Comparison of ENCODE assay signal across 15 cellular contexts in genomic region chr6:124535746-124536145, GRCh38.
DNase-seq lines count a peak whose midpoint lies in the region; ATAC-seq and TF ChIP-seq lines count a peak whose summit lies in the region.
"Had no signal": no experiment of that assay in that cellular context is flagged by ENCODE, and none has a peak within 500 bp of the region (broad histone marks: within the 10 kb centered on the region; RNA-seq: fewer than 3 reads in every experiment).

No MANE protein-coding gene starts in this region.

- no peaks in the 10 kb centered on the region for H3K4me1 ChIP-seq in ascending aorta
- H3K4me1 ChIP-seq: BLaER1 had no signal

- no peak overlapping the region for H3K27ac Mint-ChIP-seq in glutamatergic neuron (ENCODE audit: unreplicated experiment)

- peak; percentile 19 for DNase-seq in EL
- DNase-seq in NCI-H226 = peak; percentile 96
- DNase-seq in cardiac fibroblast (ENCODE audit: low read depth in 2 of 2) = peak; percentile 13 to 60
- peak; percentile 17 for DNase-seq in mucosa of gallbladder (ENCODE audit: low spot score)
- DNase-seq in GM19238 (ENCODE audit: insufficient read length, low spot score) = no peak
- no peak for DNase-seq in glutamatergic neuron
- no peak for DNase-seq in ascending aorta (ENCODE audit: low spot score in 2 of 2)
- DNase-seq: effector memory CD4-positive, alpha-beta T cell; RPMI8226; stimulated activated CD4-positive, alpha-beta T cell treated with anti-CD3 and anti-CD28 coated beads, Interleukin-1b, Interleukin-23, amount 100 ng/mL, for 48 hours; stimulated activated naive CD4-positive, alpha-beta T cell; T-helper 9 cell had no signal

- TF ChIP-seq CTCF in cardiac fibroblast (IDR thresholded peaks at IDR 0.05; ENCODE audit: low read depth, low read length) (no peak), glutamatergic neuron (IDR thresholded peaks at IDR 0.05; ENCODE audit: partially characterized antibody, unreplicated experiment) (no peak), ascending aorta (IDR thresholded peaks at IDR 0.05) (no peak)

- no peak for ATAC-seq in HG02885 (IDR thresholded peaks at IDR 0.05; ENCODE audit: poor library complexity, unreplicated experiment)

- no peak overlapping the region for H3K4me3 Mint-ChIP-seq in glutamatergic neuron (ENCODE audit: unreplicated experiment)

- H3K27ac ChIP-seq in ascending aorta = no peak overlapping the region
- H3K27ac ChIP-seq: BLaER1, KMS-11 had no signal

- H3K36me3 Mint-ChIP-seq in glutamatergic neuron (ENCODE audit: unreplicated experiment) = no peaks in the 10 kb centered on the region

- no peak overlapping the region for H3K4me3 ChIP-seq in cardiac fibroblast (replicated peaks in 1 of 2; ENCODE audit: low read depth in 2 of 2, low read length in 2 of 2)
- no peak overlapping the region for H3K4me3 ChIP-seq in ascending aorta
- H3K4me3 ChIP-seq: BLaER1 had no signal

- H3K4me1 Mint-ChIP-seq in glutamatergic neuron (ENCODE audit: low read depth, unreplicated experiment) = no peaks in the 10 kb centered on the region

- no peaks in the 10 kb centered on the region for H3K36me3 ChIP-seq in ascending aorta
- H3K36me3 ChIP-seq: BLaER1 had no signal

- H3K27me3 Mint-ChIP-seq in glutamatergic neuron (ENCODE audit: unreplicated experiment) = no peaks in the 10 kb centered on the region

- H3K27me3 ChIP-seq in ascending aorta = no peaks in the 10 kb centered on the region
- H3K27me3 ChIP-seq: BLaER1 had no signal

- H3K9me3 Mint-ChIP-seq in glutamatergic neuron (ENCODE audit: unreplicated experiment) = no peaks in the 10 kb centered on the region

- H3K9me3 ChIP-seq in ascending aorta = no peaks in the 10 kb centered on the region
- H3K9me3 ChIP-seq: BLaER1 had no signal

- intact Hi-C loops in ascending aorta (cut with DNase I) = no loop called here

Comparison
In these comparisons a context has a peak if more than half of its experiments do, and no peak if none do; other contexts are left out.
1. DNase-seq: peak in EL (single experiment), NCI-H226 (single experiment), cardiac fibroblast (2 of 2) and mucosa of gallbladder (single experiment); none in GM19238 (single experiment), glutamatergic neuron (single experiment) and ascending aorta (0 of 2).